Comparison of ENCODE assay signal across 21 cellular contexts in the genomic region with DNA sequence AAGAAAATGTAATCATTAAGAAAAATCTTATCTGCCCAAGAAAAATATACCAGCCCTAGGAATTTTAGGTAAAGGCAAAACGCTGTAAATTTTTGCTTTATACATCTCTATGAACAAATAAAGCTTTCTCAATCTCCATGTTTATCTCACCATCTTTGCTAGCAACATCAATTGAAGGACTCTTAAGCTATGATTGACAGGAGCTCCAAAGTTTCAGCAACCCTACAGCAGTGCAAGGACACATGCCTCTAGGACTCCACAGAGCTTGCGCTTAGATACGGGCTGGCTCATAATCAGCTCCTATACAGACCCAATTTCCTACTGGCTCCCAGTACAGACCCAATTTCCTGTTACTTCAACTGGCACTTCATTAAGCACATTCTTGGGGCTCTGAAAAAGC. TPM values are rescaled to one million over a fixed set of nuclear protein-coding genes. Genes with fewer than 3 reads are reported as not detected.
DNase-seq lines count a peak whose midpoint lies in the region; ATAC-seq, FAIRE-seq and TF ChIP-seq lines count a peak whose summit lies in the region.
"Had no signal": no experiment of that assay in that cellular context is flagged by ENCODE, and none has a peak within 500 bp of the region (broad histone marks: within the 10 kb centered on the region; RNA-seq: fewer than 3 reads in every experiment).

No MANE protein-coding gene starts in this region.

- CTCF ChIA-PET in HepG2 (lab: Yijun Ruan, JAX; ENCODE audit: low intra/inter-chr PET ratio, low total read pairs) (no interaction called here), HEK293T (lab: Yijun Ruan, JAX) (no interaction called here), GM12878 (lab: Yijun Ruan, JAX) (no interaction called here)

- SMC1A ChIA-PET in GM12878 (lab: Charles Lee; ENCODE audit: uncharacterized antibody, unreplicated experiment): no interaction called here

- no peaks in the 10 kb centered on the region for H3K27me3 Mint-ChIP-seq in natural killer cell treated with Interleukin-12 subunit alpha and Interleukin-12 subunit beta and Interleukin-15 and Interleukin-18, amount 100 ng/mL, for 72 hours
- H3K27me3 Mint-ChIP-seq: CD4-positive, alpha-beta T cell; IgD-negative memory B cell had no signal

- H3K9me3 Mint-ChIP-seq in natural killer cell treated with Interleukin-12 subunit alpha and Interleukin-12 subunit beta and Interleukin-15 and Interleukin-18, amount 100 ng/mL, for 72 hours: no peaks in the 10 kb centered on the region
- H3K9me3 Mint-ChIP-seq: CD4-positive, alpha-beta T cell; IgD-negative memory B cell had no signal

- no peak for FAIRE-seq in HepG2 (lab: Jason Lieb, UNC)
- no peak for FAIRE-seq in GM12878 (lab: Jason Lieb, UNC)
- FAIRE-seq: D721Med, GM12891, GM19239, H54, HTR-8/SVneo had no signal

- intact Hi-C loops in HepG2 (cut with micrococcal nuclease; ENCODE audit: unreplicated experiment): no loop called here
- intact Hi-C loops in right lobe of liver (cut with DNase I): no loop called here
- intact Hi-C loops in GM12878 (cut with micrococcal nuclease; ENCODE audit: unreplicated experiment): no loop called here

- no peak overlapping the region for H4K5ac ChIP-seq in mesendoderm (ENCODE audit: low read length)

- H3K4me1 ChIP-seq in HepG2 (ENCODE audit: insufficient read depth, low read length) (peaks cover 47% of the 10 kb centered on the region), right lobe of liver (peaks cover 0 to 8% (median 2%) of the 10 kb centered on the region in 4 donors), GM12878 (ENCODE audit: control insufficient read depth, insufficient read depth, low read length) (peaks cover 1% of the 10 kb centered on the region; the same call in 1 of the 2 replicates), mesendoderm (ENCODE audit: control insufficient read depth, low read depth, low read length) (peaks cover 7% of the 10 kb centered on the region)
- H3K4me1 ChIP-seq: Caco-2 had no signal

- POLR2A ChIA-PET in HepG2 (lab: Yijun Ruan, JAX): interaction anchor here (1.3 kb wide), 1 partner anchor 35 kb away, joined by 5 read pairs; no protein-coding TSS in a partner anchor
- POLR2A ChIA-PET in HEK293T (lab: Yijun Ruan, JAX): no interaction called here
- POLR2A ChIA-PET in GM12878 (lab: Charles Lee): no interaction called here

- no peak overlapping the region for H4K8ac ChIP-seq in mesendoderm (ENCODE audit: low read depth, low read length)

- H3K79me2 ChIP-seq in HepG2 (ENCODE audit: insufficient read depth, low read length) (peaks cover 75% of the 10 kb centered on the region), GM12878 (ENCODE audit: control insufficient read depth, insufficient read depth, low read length) (peaks cover 18% of the 10 kb centered on the region), mesendoderm (ENCODE audit: control insufficient read depth, insufficient read depth, low read length) (peaks cover 13% of the 10 kb centered on the region)

- H3K27me3 ChIP-seq in HepG2 (ENCODE audit: control insufficient read depth in 1 of 2, insufficient read depth in 2 of 2, low read length in 2 of 2) (no peaks in the 10 kb centered on the region; a peak in 1 of 5 replicates), right lobe of liver (no peaks in the 10 kb centered on the region), GM12878 (replicated peaks in 1 of 2; ENCODE audit: control insufficient read depth in 2 of 2, insufficient read depth in 2 of 2, low read length in 1 of 2) (no peaks in the 10 kb centered on the region), mesendoderm (ENCODE audit: insufficient read depth, low read length, poor library complexity) (no peaks in the 10 kb centered on the region)
- H3K27me3 ChIP-seq: BE2C had no signal

- peaks cover 23% of the 10 kb centered on the region for H3K79me1 ChIP-seq in mesendoderm (ENCODE audit: low read length)

- no peak overlapping the region for H2BK15ac ChIP-seq in mesendoderm (replicated peaks; ENCODE audit: low read depth)

- H3K27ac ChIP-seq in HepG2 (ENCODE audit: extremely low read length, insufficient read depth, low read length) (no peak overlapping the region), right lobe of liver (no peak overlapping the region), GM12878 (ENCODE audit: control insufficient read depth, insufficient read depth) (no peak overlapping the region), mesendoderm (ENCODE audit: low read depth, low read length) (no peak overlapping the region)
- H3K27ac ChIP-seq: C4-2B, KMS-11 had no signal

- H3K9ac ChIP-seq in HepG2 (ENCODE audit: insufficient read depth, low read depth, low read length) (no peak overlapping the region), GM12878 (ENCODE audit: control insufficient read depth, insufficient read depth, low read length) (no peak overlapping the region), mesendoderm (ENCODE audit: low read length) (no peak overlapping the region)
- H3K9ac ChIP-seq: KMS-11 had no signal

- H3K27ac Mint-ChIP-seq in natural killer cell treated with Interleukin-12 subunit alpha and Interleukin-12 subunit beta and Interleukin-15 and Interleukin-18, amount 100 ng/mL, for 72 hours: no peak overlapping the region
- H3K27ac Mint-ChIP-seq: CD4-positive, alpha-beta T cell; IgD-negative memory B cell had no signal

- no peak overlapping the region for H2AFZ ChIP-seq in HepG2 (ENCODE audit: low read length)
- H2AFZ ChIP-seq in GM12878 (ENCODE audit: control insufficient read depth, low read depth, low read length): no peak overlapping the region; the same call in 1 of the 2 replicates
- H2AFZ ChIP-seq: GM23338 had no signal

- no peak overlapping the region for H2BK5ac ChIP-seq in mesendoderm (ENCODE audit: low read length)

- no peak for TF ChIP-seq POLR2A in HepG2 (IDR thresholded peaks at IDR 0.05; ENCODE audit: insufficient read depth in 1 of 2, low read depth in 2 of 2, low read length in 2 of 2)
- TF ChIP-seq POLR2A in right lobe of liver (IDR thresholded peaks at IDR 0.05): no peak
- no peak for TF ChIP-seq POLR2A in GM12878 (IDR thresholded peaks at IDR 0.05; ENCODE audit: low read depth, low read length)

- BruUV-seq in HepG2 (replicated peaks; lab: Mats Ljungman, UMichigan): no TSS peak
- BruUV-seq in GM12878 (replicated peaks; lab: Mats Ljungman, UMichigan): no TSS peak

- no peak for ATAC-seq in HepG2
- ATAC-seq in right lobe of liver: no peak
- ATAC-seq in GM12878: no peak
- ATAC-seq in natural killer cell treated with Interleukin-12 subunit alpha and Interleukin-12 subunit beta and Interleukin-15 and Interleukin-18, amount 100 ng/mL, for 72 hours: no peak
- ATAC-seq in GM21737 (IDR thresholded peaks at IDR 0.05; ENCODE audit: unreplicated experiment): no peak
- ATAC-seq: GM23338, HCT116 had no signal

- no peak for TF ChIP-seq EP300 in HepG2 (IDR thresholded peaks at IDR 0.05; ENCODE audit: low read depth in 2 of 2, low read length in 2 of 2)
- TF ChIP-seq EP300 in HepG2 (CRISPR knock-in tag; IDR thresholded peaks at IDR 0.05; ENCODE audit: borderline replicate concordance): no peak
- TF ChIP-seq EP300 in GM12878 (IDR thresholded peaks at IDR 0.05; ENCODE audit: borderline replicate concordance in 1 of 2, control insufficient read depth in 1 of 2, low read depth in 2 of 2, low read length in 2 of 2): no peak

- 0 out of 2 replicates have a peak, but pooled peaks cover 3% of the 10 kb centered on the region for H4K20me1 ChIP-seq in HepG2 (ENCODE audit: insufficient read depth, low read length)
- H4K20me1 ChIP-seq in GM12878 (ENCODE audit: control insufficient read depth, insufficient read depth): no peaks in the 10 kb centered on the region

- H3K4ac ChIP-seq in mesendoderm (ENCODE audit: low read depth, low read length): no peak overlapping the region

- no peak overlapping the region for H3K18ac ChIP-seq in mesendoderm (ENCODE audit: low read length)

- no peak overlapping the region for H2AK5ac ChIP-seq in mesendoderm (ENCODE audit: low read length)

- RAD21 ChIA-PET in GM12878 (lab: Charles Lee; ENCODE audit: unreplicated experiment): no interaction called here

- H3K56ac ChIP-seq in mesendoderm (ENCODE audit: low read length): peak overlapping the region; percentile 31

- no peak overlapping the region for H3K23ac ChIP-seq in mesendoderm (ENCODE audit: low read length)

- no peak overlapping the region for H2BK120ac ChIP-seq in mesendoderm (ENCODE audit: low read depth, low read length)

- WGBS in HepG2 (ENCODE audit: low lambda C conversion rate): 93% methylated on average over 3 of the region's 3 CpGs
- 95% methylated on average over 1 of the region's 3 CpGs for WGBS in right lobe of liver (ENCODE audit: insufficient coverage, low coverage, low lambda C conversion rate, missing lambda C conversion rate)
- WGBS in GM12878 (ENCODE audit: insufficient coverage, insufficient replicate concordance, low lambda C conversion rate, missing lambda C conversion rate): 97% methylated on average over 3 of the region's 3 CpGs
- WGBS in mesendoderm (ENCODE audit: extremely low coverage, insufficient coverage, low lambda C conversion rate): no CpG with 5 or more reads among the region's 3 CpGs

- no peak for TF ChIP-seq RAD21 in HepG2 (CRISPR knock-in tag; IDR thresholded peaks at IDR 0.05)
- TF ChIP-seq RAD21 in GM12878 (IDR thresholded peaks at IDR 0.05; ENCODE audit: insufficient read depth, low read depth, low read length): no peak

- no peak overlapping the region for H3K4me3 ChIP-seq in HepG2 (replicated peaks in 1 of 3; ENCODE audit: insufficient read depth in 1 of 3, low read depth in 2 of 3, low read length in 3 of 3)
- no peak overlapping the region for H3K4me3 ChIP-seq in right lobe of liver
- H3K4me3 ChIP-seq in GM12878: 0 out of 2 replicates have a peak overlapping the region, but pooled peaks have one; percentile 39
- no peak overlapping the region for H3K4me3 ChIP-seq in mesendoderm (ENCODE audit: low read length)
- H3K4me3 ChIP-seq: GM23338 had no signal

- no peak overlapping the region for H3K4me3 Mint-ChIP-seq in natural killer cell treated with Interleukin-12 subunit alpha and Interleukin-12 subunit beta and Interleukin-15 and Interleukin-18, amount 100 ng/mL, for 72 hours
- H3K4me3 Mint-ChIP-seq: CD4-positive, alpha-beta T cell; GM23338 had no signal

- DNase-seq in HepG2 (ENCODE audit: low spot score) (no peak), right lobe of liver (no peak), HEK293T (ENCODE audit: extremely low spot score) (no peak), GM12878 (ENCODE audit: low read depth, low spot score) (no peak), mesendoderm (no peak), KBM-7 (no peak)
- DNase-seq in natural killer cell treated with Interleukin-12 subunit alpha and Interleukin-12 subunit beta and Interleukin-15 and Interleukin-18, amount 100 ng/mL, for 72 hours (ENCODE audit: low spot score): no peak
- DNase-seq: BE2C; Caco-2; CD4-positive, alpha-beta T cell had no signal

- H3K4me2 ChIP-seq in HepG2 (ENCODE audit: low read depth, low read length) (no peak overlapping the region), GM12878 (ENCODE audit: control insufficient read depth, insufficient read depth) (no peak overlapping the region; the same call in 1 of the 2 replicates), mesendoderm (ENCODE audit: low read length) (no peak overlapping the region)
- H3K4me2 ChIP-seq: GM23338, KMS-11 had no signal

- no peaks in the 10 kb centered on the region for H3K9me3 ChIP-seq in HepG2 (ENCODE audit: low read length)
- H3K9me3 ChIP-seq in right lobe of liver: no peaks in the 10 kb centered on the region
- no peaks in the 10 kb centered on the region for H3K9me3 ChIP-seq in GM12878 (replicated peaks; ENCODE audit: control insufficient read depth, insufficient read depth, low read length)
- H3K9me3 ChIP-seq: BE2C, Caco-2 had no signal

- in situ Hi-C loops in HepG2 (cut with HindIII; ENCODE audit: extremely low pct_ligation_motif_present, low pct_unique_long_range_greater_than_20kb) (no loop called here), GM12878 (cut with MboI) (loop anchor here (25.0 kb wide), 1 partner anchor 543 kb away; no protein-coding TSS in a partner anchor), KBM-7 (cut with MboI; ENCODE audit: low pct_unique_long_range_greater_than_20kb, low sequenced_read_pairs) (no loop called here)

- TF ChIP-seq CTCF in HepG2 (CRISPR knock-in tag; IDR thresholded peaks at IDR 0.05): no peak
- no peak for TF ChIP-seq CTCF in right lobe of liver (IDR thresholded peaks at IDR 0.05)
- no peak for TF ChIP-seq CTCF in GM12878 (IDR thresholded peaks at IDR 0.05 in 2 of 3, conservative IDR thresholded peaks at IDR 0.05 in 1 of 3; ENCODE audit: control insufficient read depth in 2 of 3, extremely low read depth in 1 of 3, insufficient read depth in 1 of 3, low read depth in 3 of 3, low read length in 3 of 3)

- H3K36me3 ChIP-seq in HepG2 (replicated peaks in 1 of 2; ENCODE audit: control insufficient read depth in 1 of 2, insufficient read depth in 2 of 2, low read length in 2 of 2) (peaks cover 12 to 20% of the 10 kb centered on the region in 2 experiments), right lobe of liver (no peaks in the 10 kb centered on the region), GM12878 (ENCODE audit: control insufficient read depth in 2 of 2, insufficient read depth in 2 of 2, low read length in 1 of 2) (no peaks in the 10 kb centered on the region; a peak in 1 of 4 replicates), mesendoderm (ENCODE audit: control insufficient read depth, insufficient read depth, low read length) (no peaks in the 10 kb centered on the region)

- peaks cover 23 to 27% of the 10 kb centered on the region in 2 donors for H3K4me1 Mint-ChIP-seq in natural killer cell treated with Interleukin-12 subunit alpha and Interleukin-12 subunit beta and Interleukin-15 and Interleukin-18, amount 100 ng/mL, for 72 hours (ENCODE audit: low read depth in 2 of 2)

- peaks cover 11% of the 10 kb centered on the region for H3K36me3 Mint-ChIP-seq in natural killer cell treated with Interleukin-12 subunit alpha and Interleukin-12 subunit beta and Interleukin-15 and Interleukin-18, amount 100 ng/mL, for 72 hours

RNA-seq across cellular contexts. Expression of a gene that starts 4.3 kb away (rescaled TPM):
- total RNA-seq in HepG2 (2016; rRNA removed; fragmentation: Illumina TruSeq; extraction: Trizol): 21.5 and 31.0 TPM in 2 replicates
- 3.5 and 3.6 TPM in 2 replicates for total RNA-seq in HepG2 (2016; cell fraction: cytosol; rRNA removed; fragmentation: Illumina TruSeq; extraction: Trizol; ENCODE audit: low read depth)
- 22.0 and 31.9 TPM in 2 replicates for total RNA-seq in HepG2 (2016; cell fraction: insoluble cytoplasmic fraction; rRNA removed; fragmentation: Illumina TruSeq; extraction: Trizol)
- total RNA-seq in HepG2 (2016; cell fraction: membrane; rRNA removed; fragmentation: Illumina TruSeq; extraction: Trizol): 15.3 and 16.9 TPM in 2 replicates
- 15.0 and 17.4 TPM in 2 replicates for total RNA-seq in HepG2 (2016; cell fraction: nucleus; rRNA removed; fragmentation: Illumina TruSeq; extraction: Trizol)
- 8.6 and 8.9 TPM in 2 replicates for polyA plus RNA-seq in HepG2 (2011; rRNA removed)
- polyA plus RNA-seq in HepG2 (2011; cell fraction: cytosol; rRNA removed): 6.1 and 8.7 TPM in 2 replicates
- 3.6 and 5.3 TPM in 2 replicates for polyA plus RNA-seq in HepG2 (2011; cell fraction: nucleus; rRNA removed)
- 9.3 and 12.7 TPM in 2 replicates for polyA plus RNA-seq in HepG2 (2012)
- polyA plus RNA-seq in HepG2 (2016; cell fraction: cytosol; fragmentation: Illumina TruSeq; extraction: Trizol; ENCODE audit: low read depth): 1.2 and 1.4 TPM in 2 replicates
- polyA plus RNA-seq in HepG2 (2016; cell fraction: insoluble cytoplasmic fraction; fragmentation: Illumina TruSeq; extraction: Trizol; ENCODE audit: low read depth): 27.2 and 29.9 TPM in 2 replicates
- polyA plus RNA-seq in HepG2 (2016; cell fraction: membrane; fragmentation: Illumina TruSeq; extraction: Trizol; ENCODE audit: low read depth): 5.8 and 6.1 TPM in 2 replicates
- 15.0 and 15.3 TPM in 2 replicates for polyA plus RNA-seq in HepG2 (2016; cell fraction: nucleus; fragmentation: Illumina TruSeq; extraction: Trizol; ENCODE audit: insufficient read depth, low read depth)
- 2.8 and 8.0 TPM in 2 replicates for polyA minus RNA-seq in HepG2 (2011; rRNA and poly(A)+ RNA removed; ENCODE audit: low replicate concordance)
- 8.9 and 9.8 TPM in 2 replicates for polyA minus RNA-seq in HepG2 (2011; cell fraction: cytosol; rRNA and poly(A)+ RNA removed)
- polyA minus RNA-seq in HepG2 (2011; cell fraction: nucleus; rRNA and poly(A)+ RNA removed): 22.1 and 25.1 TPM in 2 replicates
- 1 to 10 TPM; 1.8 to 3.3 (median 2.4) TPM for total RNA-seq in right lobe of liver
- total RNA-seq in GM12878 (2013; cell fraction: nucleolus; rRNA removed): 7.0 and 7.2 TPM in 2 replicates
- 4.7 and 5.8 TPM in 2 replicates for total RNA-seq in GM12878 (2014; rRNA removed)
- total RNA-seq in GM12878 (2014; rRNA removed; fragmentation: Illumina TruSeq; extraction: Trizol): 5.1 and 5.2 TPM in 2 replicates
- 4.6 and 5.1 TPM in 2 replicates for total RNA-seq in GM12878 (2021)
- polyA plus RNA-seq in GM12878 (2011; ENCODE audit: low read depth): 1.8 TPM
- 5.7 and 7.3 TPM in 2 replicates for polyA plus RNA-seq in GM12878 (2011; rRNA removed)
- polyA plus RNA-seq in GM12878 (2011; cell fraction: cytosol; rRNA removed): 3.7 and 4.7 TPM in 2 replicates
- 1.5 and 1.9 TPM in 2 replicates for polyA plus RNA-seq in GM12878 (2011; cell fraction: nucleus; rRNA removed)
- 2.2 and 2.6 TPM in 2 replicates for polyA plus RNA-seq in GM12878 (2012)
- polyA plus RNA-seq in GM12878 (2014; fragmentation: Illumina TruSeq; extraction: Trizol): 6.5 and 7.6 TPM in 2 replicates
- polyA plus RNA-seq in GM12878 (2014; fragmentation: Nextera tagmentation; extraction: Ambion mirVana): 1 to 10 TPM; 4.2 to 4.6 TPM
- 4.1 and 4.4 TPM in 2 replicates for polyA plus RNA-seq in GM12878 (2014; rRNA removed)
- polyA plus RNA-seq in GM12878 (2016; fragmentation: Nextera tagmentation; extraction: Ambion mirVana): 1 to 10 TPM; 5.4 to 6.7 TPM
- polyA minus RNA-seq in GM12878 (2011; rRNA and poly(A)+ RNA removed): 3.7 and 4.5 TPM in 2 replicates
- polyA minus RNA-seq in GM12878 (2011; cell fraction: cytosol; rRNA and poly(A)+ RNA removed): 1.7 and 1.8 TPM in 2 replicates
- polyA minus RNA-seq in GM12878 (2011; cell fraction: nucleus; rRNA and poly(A)+ RNA removed): 1.8 and 2.6 TPM in 2 replicates
- polyA plus RNA-seq in mesendoderm (2013, experiment 1 of 2): 7.5 TPM
- 7.7 TPM for polyA plus RNA-seq in mesendoderm (2013, experiment 2 of 2)
- 1 to 10 TPM; 4.8 to 8.1 TPM for total RNA-seq in natural killer cell treated with Interleukin-12 subunit alpha and Interleukin-12 subunit beta and Interleukin-15 and Interleukin-18, amount 100 ng/mL, for 72 hours

RNA-seq across cellular contexts. Expression of a gene that starts 34.2 kb away (rescaled TPM):
- total RNA-seq in HepG2 (2016; rRNA removed; fragmentation: Illumina TruSeq; extraction: Trizol) (23.3 and 34.3 TPM in 2 replicates), right lobe of liver (10 to 100 TPM in 1 of 6 experiments, 1 to 10 TPM in 5; 3.6 to 16.0 (median 7.1) TPM), GM12878 (2014; rRNA removed) (0.11 TPM in 2 replicates), GM12878 (2014; rRNA removed; fragmentation: Illumina TruSeq; extraction: Trizol) (0.31 TPM in 1 of 2 replicates, not detected in the other), GM12878 (2021) (0.23 and 0.29 TPM in 2 replicates)
- 7.4 and 10.8 TPM in 2 replicates for total RNA-seq in HepG2 (2016; cell fraction: cytosol; rRNA removed; fragmentation: Illumina TruSeq; extraction: Trizol; ENCODE audit: low read depth)
- 20.1 and 34.4 TPM in 2 replicates for total RNA-seq in HepG2 (2016; cell fraction: insoluble cytoplasmic fraction; rRNA removed; fragmentation: Illumina TruSeq; extraction: Trizol)
- 11.6 and 15.7 TPM in 2 replicates for total RNA-seq in HepG2 (2016; cell fraction: membrane; rRNA removed; fragmentation: Illumina TruSeq; extraction: Trizol)
- total RNA-seq in HepG2 (2016; cell fraction: nucleus; rRNA removed; fragmentation: Illumina TruSeq; extraction: Trizol): 37.4 and 38.1 TPM in 2 replicates
- polyA plus RNA-seq in HepG2 (2011; rRNA removed) (32.3 and 34.6 TPM in 2 replicates), GM12878 (2011; rRNA removed) (0.12 and 0.29 TPM in 2 replicates), GM12878 (2014; fragmentation: Illumina TruSeq; extraction: Trizol) (0.07 TPM in 1 of 2 replicates, not detected in the other), GM12878 (2014; fragmentation: Nextera tagmentation; extraction: Ambion mirVana) (under 1 TPM in 1 of 2 experiments, not detected in 1; 0.04 TPM), GM12878 (2014; rRNA removed) (0.01 and 0.77 TPM in 2 replicates), GM12878 (2016; fragmentation: Nextera tagmentation; extraction: Ambion mirVana) (under 1 TPM; 0.09 to 0.25 TPM)
- 24.8 and 25.8 TPM in 2 replicates for polyA plus RNA-seq in HepG2 (2011; cell fraction: cytosol; rRNA removed)
- 114 and 118 TPM in 2 replicates for polyA plus RNA-seq in HepG2 (2011; cell fraction: nucleus; rRNA removed)
- polyA plus RNA-seq in HepG2 (2012): 38.7 and 42.0 TPM in 2 replicates
- polyA plus RNA-seq in HepG2 (2016; cell fraction: cytosol; fragmentation: Illumina TruSeq; extraction: Trizol; ENCODE audit: low read depth): 3.0 and 3.7 TPM in 2 replicates
- polyA plus RNA-seq in HepG2 (2016; cell fraction: insoluble cytoplasmic fraction; fragmentation: Illumina TruSeq; extraction: Trizol; ENCODE audit: low read depth): 19.3 and 24.8 TPM in 2 replicates
- polyA plus RNA-seq in HepG2 (2016; cell fraction: membrane; fragmentation: Illumina TruSeq; extraction: Trizol; ENCODE audit: low read depth): 8.1 TPM in 2 replicates
- 90.8 and 96.3 TPM in 2 replicates for polyA plus RNA-seq in HepG2 (2016; cell fraction: nucleus; fragmentation: Illumina TruSeq; extraction: Trizol; ENCODE audit: insufficient read depth, low read depth)
- polyA minus RNA-seq in HepG2 (2011; rRNA and poly(A)+ RNA removed; ENCODE audit: low replicate concordance): 1.7 and 32.6 TPM in 2 replicates
- polyA minus RNA-seq in HepG2 (2011; cell fraction: cytosol; rRNA and poly(A)+ RNA removed): 6.9 and 8.0 TPM in 2 replicates
- 46.9 and 49.6 TPM in 2 replicates for polyA minus RNA-seq in HepG2 (2011; cell fraction: nucleus; rRNA and poly(A)+ RNA removed)
- total RNA-seq in GM12878 (2013; cell fraction: nucleolus; rRNA removed): 0.15 and 0.22 TPM in 2 replicates
- not detected for polyA plus RNA-seq in GM12878 (2011; ENCODE audit: low read depth)
- 0.07 and 0.10 TPM in 2 replicates for polyA plus RNA-seq in GM12878 (2011; cell fraction: cytosol; rRNA removed)
- polyA plus RNA-seq in GM12878 (2011; cell fraction: nucleus; rRNA removed): 0.19 and 0.60 TPM in 2 replicates
- 0.15 and 0.19 TPM in 2 replicates for polyA plus RNA-seq in GM12878 (2012)
- polyA minus RNA-seq in GM12878 (2011; rRNA and poly(A)+ RNA removed): 0.10 and 0.15 TPM in 2 replicates
- 0.21 TPM in 1 of 2 replicates, not detected in the other for polyA minus RNA-seq in GM12878 (2011; cell fraction: cytosol; rRNA and poly(A)+ RNA removed)
- 0.12 and 0.38 TPM in 2 replicates for polyA minus RNA-seq in GM12878 (2011; cell fraction: nucleus; rRNA and poly(A)+ RNA removed)
- 9.5 TPM for polyA plus RNA-seq in mesendoderm (2013, experiment 1 of 2)
- polyA plus RNA-seq in mesendoderm (2013, experiment 2 of 2): 9.8 TPM
- total RNA-seq in natural killer cell treated with Interleukin-12 subunit alpha and Interleukin-12 subunit beta and Interleukin-15 and Interleukin-18, amount 100 ng/mL, for 72 hours: 1 to 10 TPM; 1.4 to 1.6 TPM
